Comparison of ENCODE assay signal across 20 cellular contexts in genomic region chr2:153917570-153917969, GRCh38. TPM values are rescaled to one million over a fixed set of nuclear protein-coding genes. Genes with fewer than 3 reads are reported as not detected.
"Had no signal": no experiment of that assay in that cellular context is flagged by ENCODE, and none has a peak within 500 bp of the region (broad histone marks: within the 10 kb centered on the region; RNA-seq: fewer than 3 reads in every experiment).

No MANE protein-coding gene starts in this region.

- H3K27ac Mint-ChIP-seq: naive thymus-derived CD8-positive, alpha-beta T cell had no signal

- H3K4me3 ChIP-seq: colonic mucosa, gastrocnemius medialis, heart right ventricle, mucosa of descending colon, right atrium auricular region, sigmoid colon, skin epidermis, stomach, thoracic aorta, transverse colon had no signal

- H3K4me1 Mint-ChIP-seq: naive thymus-derived CD8-positive, alpha-beta T cell had no signal

- DNase-seq: colonic mucosa; dermis blood vessel endothelial cell; effector CD4-positive, alpha-beta T cell; gastrocnemius medialis; heart right ventricle; islet precursor cell; mammary epithelial cell; mucosa of descending colon; naive thymus-derived CD8-positive, alpha-beta T cell; posterior cingulate gyrus; sigmoid colon; stimulated activated CD4-positive, alpha-beta T cell treated with anti-CD3 and anti-CD28 coated beads, Interleukin-12 subunit alpha, Interleukin-12 subunit beta, amount 100 ng/mL, for 4 hours; stimulated activated naive CD4-positive, alpha-beta T cell; stomach; substantia nigra; transverse colon had no signal

- H3K36me3 Mint-ChIP-seq: naive thymus-derived CD8-positive, alpha-beta T cell had no signal

- H3K27ac ChIP-seq: colonic mucosa, gastrocnemius medialis, heart right ventricle, right atrium auricular region, sigmoid colon, skin epidermis, stomach, thoracic aorta, transverse colon had no signal

- H3K36me3 ChIP-seq: colonic mucosa, gastrocnemius medialis, heart right ventricle, right atrium auricular region, sigmoid colon, stomach, thoracic aorta, transverse colon had no signal

- H3K27me3 Mint-ChIP-seq: naive thymus-derived CD8-positive, alpha-beta T cell had no signal

- H3K9me3 ChIP-seq: colonic mucosa, gastrocnemius medialis, mucosa of descending colon, right atrium auricular region, sigmoid colon, thoracic aorta, transverse colon had no signal

- H3K4me1 ChIP-seq: colonic mucosa, gastrocnemius medialis, heart right ventricle, right atrium auricular region, sigmoid colon, stomach, transverse colon had no signal

- H3K4me3 Mint-ChIP-seq: naive thymus-derived CD8-positive, alpha-beta T cell had no signal

- H3K27me3 ChIP-seq: colonic mucosa, gastrocnemius medialis, heart right ventricle, right atrium auricular region, sigmoid colon, stomach, transverse colon had no signal

RNA-seq across cellular contexts. Expression of gene GALNT13, which starts 45.8 kb away (rescaled TPM):
- total RNA-seq: left lobe of liver; naive thymus-derived CD8-positive, alpha-beta T cell had no signal
